19 cellular contexts compared by ENCODE assay signal in genomic region chr22:29988719-29989118, GRCh38.
DNase-seq lines count a peak whose midpoint lies in the region; ATAC-seq, FAIRE-seq and TF ChIP-seq lines count a peak whose summit lies in the region.
"Had no signal": no experiment of that assay in that cellular context is flagged by ENCODE, and none has a peak within 500 bp of the region (broad histone marks: within the 10 kb centered on the region; RNA-seq: fewer than 3 reads in every experiment).

No MANE protein-coding gene starts in this region.

- POLR2A ChIA-PET in H1 (lab: Charles Lee; ENCODE audit: partially characterized antibody) = no interaction called here

- no peaks in the 10 kb centered on the region for H3K23me2 ChIP-seq in H1 (ENCODE audit: low read depth, low read length)

- H3K18ac ChIP-seq in H1 (ENCODE audit: extremely low read depth, low read length) = no peak overlapping the region

- H2AK5ac ChIP-seq in H1 (ENCODE audit: low read depth, low read length) = no peak overlapping the region

- WGBS in H1 (ENCODE audit: extremely low coverage in 1 of 2, insufficient coverage in 1 of 2, insufficient read length in 1 of 2, insufficient replicate concordance in 2 of 2, low coverage in 1 of 2, low lambda C conversion rate in 2 of 2, missing lambda C conversion rate in 1 of 2), 2 experiments = 84% methylated on average over 2 of the region's 2 CpGs; no CpG with 5 or more reads in 1 of the 2 experiments

- H4K5ac ChIP-seq in H1 (ENCODE audit: insufficient read length, low read depth, low read length) = no peak overlapping the region

- no peak overlapping the region for H2AFZ ChIP-seq in H1 (ENCODE audit: low read length)

- H3K79me1 ChIP-seq in H1 (ENCODE audit: low read depth, low read length) = no peaks in the 10 kb centered on the region; the same call in 1 of the 2 replicates

- H3K23ac ChIP-seq in H1 (ENCODE audit: insufficient read length) = no peak overlapping the region

- TF ChIP-seq CTCF in H1 (IDR thresholded peaks at IDR 0.05; ENCODE audit: control extremely low read depth in 1 of 3, insufficient read depth in 1 of 3, low read depth in 1 of 3, low read length in 3 of 3) (no peak), kidney (IDR thresholded peaks at IDR 0.05; ENCODE audit: borderline replicate concordance, extremely low read depth, insufficient read depth) (no peak), GM13977 (IDR thresholded peaks at IDR 0.05; ENCODE audit: extremely low read depth, insufficient read depth, missing control alignments) (no peak)

- CTCF ChIA-PET in H1 (lab: Charles Lee; ENCODE audit: partially characterized antibody) = interaction anchor here (0.9 to 3.2 kb wide), 3 partner anchors 9 to 16 kb away, joined by 3 to 11 read pairs (median 7); no protein-coding TSS in a partner anchor

- no peak overlapping the region for H3K14ac ChIP-seq in H1 (ENCODE audit: insufficient read length)

- H3K56ac ChIP-seq in H1 (replicated peaks; ENCODE audit: insufficient read length, low read depth, low read length) = no peak overlapping the region

- no peak overlapping the region for H3K4ac ChIP-seq in H1 (replicated peaks; ENCODE audit: insufficient read length, low read depth, low read length)

- peaks cover 0 to 4% (median 2%) of the 10 kb centered on the region in 4 experiments; a peak in 3 of 8 replicates for H3K36me3 ChIP-seq in H1 (ENCODE audit: control insufficient read depth in 2 of 4, insufficient read depth in 4 of 4, low read length in 3 of 4)
- H3K36me3 ChIP-seq in kidney (ENCODE audit: control insufficient read depth in 1 of 2, insufficient read depth in 2 of 2, low read length in 2 of 2) = peaks cover 11 to 12% of the 10 kb centered on the region in 2 donors
- H3K36me3 ChIP-seq in effector memory CD4-positive, alpha-beta T cell (ENCODE audit: control insufficient read depth, insufficient read depth, low read length) = peaks cover 22% of the 10 kb centered on the region

- ATAC-seq in HG02884 (IDR thresholded peaks at IDR 0.05; ENCODE audit: unreplicated experiment) = no peak

- DNase-seq in NOMO-1 treated with DMSO at 0.1 percent for 48 hours (lab: John Stamatoyannopoulos, UW; ENCODE audit: unreplicated experiment) (peak; percentile 9), NOMO-1 treated with dmso at 0.1 percent for 144 hours (lab: John Stamatoyannopoulos, UW; ENCODE audit: unreplicated experiment) (no peak), H1 (ENCODE audit: low read depth in 1 of 2, low spot score in 2 of 2) (no peak), kidney (no peak), GM13977 (ENCODE audit: low spot score) (no peak)
- no peak for DNase-seq in stimulated activated naive CD4-positive, alpha-beta T cell (lab: John Stamatoyannopoulos, UW)
- no peak for DNase-seq in effector memory CD4-positive, alpha-beta T cell
- DNase-seq: 8988T; CD4-positive, alpha-beta memory T cell; DMS153; GDM1; KBM-7; NCI-H1436 treated with DMSO at 0.1 percent for 48 hours; NCI-H2029; NCI-H2171 had no signal

- H4K91ac ChIP-seq in H1 (replicated peaks; ENCODE audit: insufficient read length, low read length) = no peak overlapping the region

- H4K8ac ChIP-seq in H1 (ENCODE audit: extremely low read depth, insufficient read depth, low read length) = no peak overlapping the region

- TF ChIP-seq RAD21 in H1 (IDR thresholded peaks at IDR 0.05 in 1 of 2, conservative IDR thresholded peaks at IDR 0.05 in 1 of 2; ENCODE audit: low read depth in 2 of 2, low read length in 2 of 2) = no peak

- in situ Hi-C loops in GM13977 (cut with MboI; ENCODE audit: low pct_unique_long_range_greater_than_20kb, low sequenced_read_pairs, unreplicated experiment) = no loop called here

- no peak for TF ChIP-seq POLR2A in H1 (IDR thresholded peaks at IDR 0.05; ENCODE audit: control extremely low read depth in 1 of 2, low read depth in 2 of 2, low read length in 2 of 2)

- no peak overlapping the region for H2BK5ac ChIP-seq in H1 (ENCODE audit: low read depth, low read length)

- H3K79me2 ChIP-seq in H1 (ENCODE audit: control insufficient read depth in 1 of 2, insufficient read depth in 2 of 2, low read length in 2 of 2) = no peaks in the 10 kb centered on the region; a peak in 1 of 4 replicates

- no peak overlapping the region for H2BK120ac ChIP-seq in H1 (replicated peaks; ENCODE audit: low read depth, low read length)

- no peaks in the 10 kb centered on the region for H3K27me3 ChIP-seq in H1 (replicated peaks in 1 of 4; ENCODE audit: control insufficient read depth in 3 of 4, extremely low read depth in 1 of 4, insufficient read depth in 3 of 4, low read length in 3 of 4)
- no peaks in the 10 kb centered on the region for H3K27me3 ChIP-seq in effector memory CD4-positive, alpha-beta T cell (replicated peaks; ENCODE audit: control insufficient read depth, insufficient read depth, low read length, poor library complexity, severe bottlenecking)
- H3K27me3 ChIP-seq: BLaER1, SJSA1 had no signal

- no peak for TF ChIP-seq EP300 in H1 (IDR thresholded peaks at IDR 0.05; ENCODE audit: borderline replicate concordance in 1 of 2, low read depth in 2 of 2, low read length in 2 of 2)

- no peak overlapping the region for H3K4me2 ChIP-seq in H1 (ENCODE audit: insufficient read depth in 1 of 2, low read depth in 2 of 2, low read length in 2 of 2)
- H3K4me2 ChIP-seq: BLaER1 had no signal

- H3K4me1 ChIP-seq in H1 (replicated peaks in 1 of 4; ENCODE audit: control insufficient read depth in 3 of 4, insufficient read depth in 4 of 4, low read length in 3 of 4) (peaks cover 0 to 7% (median 4%) of the 10 kb centered on the region in 4 experiments; a peak in 3 of 7 replicates), kidney (ENCODE audit: control insufficient read depth in 1 of 2, insufficient read depth in 1 of 2, low read depth in 1 of 2, low read length in 2 of 2) (peaks cover 0 to 2% of the 10 kb centered on the region in 2 donors)
- no peaks in the 10 kb centered on the region for H3K4me1 ChIP-seq in effector memory CD4-positive, alpha-beta T cell (ENCODE audit: control insufficient read depth, insufficient read depth, low read length, poor library complexity, severe bottlenecking)
- H3K4me1 ChIP-seq: BLaER1 had no signal

- FAIRE-seq in H1 (lab: Jason Lieb, UNC) = no peak
- peak; percentile 3 for FAIRE-seq in kidney (lab: Jason Lieb, UNC)

- intact Hi-C loops in kidney (cut with DNase I) = no loop called here

- H3K9me3 ChIP-seq in H1 (ENCODE audit: insufficient read depth in 2 of 2, low read depth in 1 of 2, low read length in 1 of 2) (no peaks in the 10 kb centered on the region), kidney (ENCODE audit: control insufficient read depth in 1 of 2, low read length in 2 of 2) (no peaks in the 10 kb centered on the region)
- no peaks in the 10 kb centered on the region for H3K9me3 ChIP-seq in effector memory CD4-positive, alpha-beta T cell (ENCODE audit: control insufficient read depth, low read length)
- H3K9me3 ChIP-seq: BLaER1, HAP-1, SJSA1 had no signal

- no peak overlapping the region for H2BK15ac ChIP-seq in H1 (ENCODE audit: low read length)

- no peak overlapping the region for H2BK12ac ChIP-seq in H1 (ENCODE audit: low read depth, low read length)

- no peak overlapping the region for H2BK20ac ChIP-seq in H1 (ENCODE audit: low read length)

- no peaks in the 10 kb centered on the region for H4K20me1 ChIP-seq in H1 (replicated peaks in 1 of 2; ENCODE audit: control insufficient read depth in 1 of 2, insufficient read depth in 2 of 2, low read length in 2 of 2)
- H4K20me1 ChIP-seq: BLaER1 had no signal

- H3K4me3 ChIP-seq in H1 (ENCODE audit: extremely low read depth in 1 of 4, insufficient read depth in 2 of 4, low read depth in 3 of 4, low read length in 4 of 4) (no peak overlapping the region), kidney (ENCODE audit: low read length in 2 of 2) (no peak overlapping the region)
- H3K4me3 ChIP-seq in effector memory CD4-positive, alpha-beta T cell (ENCODE audit: insufficient read depth, low read depth, low read length, poor library complexity, severe bottlenecking) = no peak overlapping the region
- H3K4me3 ChIP-seq: BLaER1, HAP-1, SJSA1 had no signal

- no peak overlapping the region for H3K9ac ChIP-seq in H1 (replicated peaks in 1 of 4; ENCODE audit: extremely low read depth in 1 of 4, low read depth in 3 of 4, low read length in 3 of 4)
- no peak overlapping the region for H3K9ac ChIP-seq in kidney (ENCODE audit: low read length in 2 of 2)
- H3K9ac ChIP-seq: BLaER1 had no signal

- H3K27ac ChIP-seq in H1 (ENCODE audit: low read depth, low read length) (no peak overlapping the region), kidney (ENCODE audit: low read depth in 2 of 2, low read length in 2 of 2) (no peak overlapping the region)
- no peak overlapping the region for H3K27ac ChIP-seq in effector memory CD4-positive, alpha-beta T cell (ENCODE audit: insufficient read depth, low read length, poor library complexity, severe bottlenecking)
- H3K27ac ChIP-seq: BLaER1, SJSA1 had no signal

TF ChIP-seq in H1, 55 proteins besides CTCF, POLR2A, EP300 and RAD21:
- TF ChIP-seq CEBPB (IDR thresholded peaks at IDR 0.05; ENCODE audit: low read depth, low read length) (0 out of 2 replicates have a peak, but pooled peaks have one; percentile 5), RBBP5 (IDR thresholded peaks at IDR 0.05; ENCODE audit: borderline replicate concordance, low read depth, low read length) (no peak), TCF12 (IDR thresholded peaks at IDR 0.05; ENCODE audit: low read depth, low read length) (no peak), SIRT6 (IDR thresholded peaks at IDR 0.05; ENCODE audit: low read length) (no peak), FOSL1 (IDR thresholded peaks at IDR 0.05; ENCODE audit: insufficient read depth, low read depth, low read length) (no peak), SAP30 (IDR thresholded peaks at IDR 0.05; ENCODE audit: insufficient read depth, insufficient replicate concordance, low read length) (no peak), JUND (IDR thresholded peaks at IDR 0.05; ENCODE audit: low read length) (no peak), CBX5 (IDR thresholded peaks at IDR 0.05; ENCODE audit: low read depth, low read length) (no peak)
